In the genomic region with DNA sequence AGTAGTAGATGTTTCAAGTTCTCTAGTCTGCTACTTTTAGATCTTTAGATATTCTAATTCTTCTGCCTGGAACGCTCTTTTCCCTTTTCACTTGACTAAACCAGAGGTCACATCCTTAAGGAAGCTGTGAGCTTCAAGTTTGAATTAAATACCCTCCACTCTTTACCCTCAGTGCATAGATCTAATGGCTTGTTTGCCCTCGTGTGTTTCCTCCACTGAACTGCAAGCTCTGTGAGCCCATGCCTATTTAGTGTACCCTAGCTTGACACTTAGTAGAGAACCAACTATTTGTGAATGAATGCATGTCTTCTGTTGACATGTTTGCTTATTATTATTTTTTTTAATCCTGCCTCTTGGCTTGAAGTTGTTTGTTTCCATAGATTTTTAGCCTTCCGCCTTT, we compare ENCODE assay signal across 10 cellular contexts.
A peak's percentile ranks its signal among the peaks of the same experiment; 100 is the strongest.
DNase-seq lines count a peak whose midpoint lies in the region; ATAC-seq, FAIRE-seq and TF ChIP-seq lines count a peak whose summit lies in the region.
"Had no signal": no experiment of that assay in that cellular context is flagged by ENCODE, and none has a peak within 500 bp of the region (broad histone marks: within the 10 kb centered on the region; RNA-seq: fewer than 3 reads in every experiment).

No MANE protein-coding gene starts in this region.

- no peak for TF ChIP-seq RAD21 in HepG2 (CRISPR knock-in tag; IDR thresholded peaks at IDR 0.05)

- no peaks in the 10 kb centered on the region for H3K79me2 ChIP-seq in HepG2 (ENCODE audit: insufficient read depth, low read length)

- no peaks in the 10 kb centered on the region for H3K27me3 ChIP-seq in HepG2 (ENCODE audit: control insufficient read depth in 1 of 2, insufficient read depth in 2 of 2, low read length in 2 of 2)

- intact Hi-C loops in HepG2 (cut with micrococcal nuclease; ENCODE audit: unreplicated experiment) = loop anchor here (5.0 to 10.0 kb wide), 2 partner anchors 134 to 178 kb away; a partner anchor contains a TSS

- BruUV-seq in HepG2 (replicated peaks; lab: Mats Ljungman, UMichigan) = no TSS peak

- H3K4me1 ChIP-seq in HepG2 (ENCODE audit: insufficient read depth, low read length) = no peaks in the 10 kb centered on the region

- POLR2A ChIA-PET in GM10248 (lab: Yijun Ruan, JAX) = interaction anchor here (0.6 kb wide), 1 partner anchor 17 kb away, joined by 4 read pairs; no protein-coding TSS in a partner anchor
- POLR2A ChIA-PET in HepG2 (lab: Yijun Ruan, JAX) = no interaction called here

- H3K4me3 ChIP-seq in HepG2 (replicated peaks in 1 of 3; ENCODE audit: insufficient read depth in 1 of 3, low read depth in 2 of 3, low read length in 3 of 3) = no peak overlapping the region
- H3K4me3 ChIP-seq: lung had no signal

- ATAC-seq in HG02852 (IDR thresholded peaks at IDR 0.05; ENCODE audit: unreplicated experiment) = peak; percentile 58
- peak; percentile 84 for ATAC-seq in HepG2
- no peak for ATAC-seq in HG03457 (IDR thresholded peaks at IDR 0.05; ENCODE audit: unreplicated experiment)

- H2AFZ ChIP-seq in HepG2 (ENCODE audit: low read length) = no peak overlapping the region

- H3K9ac ChIP-seq in HepG2 (ENCODE audit: insufficient read depth, low read depth, low read length) = no peak overlapping the region

- no peak overlapping the region for H3K4me2 ChIP-seq in HepG2 (ENCODE audit: low read depth, low read length)

- no peaks in the 10 kb centered on the region for H3K9me3 ChIP-seq in HepG2 (ENCODE audit: low read length)

- FAIRE-seq in HepG2 (lab: Jason Lieb, UNC) = no peak

- H3K27ac ChIP-seq in VCaP (no peak overlapping the region), HepG2 (ENCODE audit: extremely low read length, insufficient read depth, low read length) (no peak overlapping the region)

- TF ChIP-seq POLR2A in HepG2 (IDR thresholded peaks at IDR 0.05; ENCODE audit: insufficient read depth in 1 of 2, low read depth in 2 of 2, low read length in 2 of 2) = no peak

- WGBS in HepG2 (ENCODE audit: low lambda C conversion rate) = 83% methylated on average over 3 of the region's 3 CpGs

- in situ Hi-C loops in HepG2 (cut with HindIII; ENCODE audit: extremely low pct_ligation_motif_present, low pct_unique_long_range_greater_than_20kb) = loop anchor here (25.0 kb wide), 1 partner anchor 503 kb away; no protein-coding TSS in a partner anchor

- TF ChIP-seq CTCF in GM10248 (IDR thresholded peaks at IDR 0.05; ENCODE audit: control extremely low read depth, extremely low read depth, low read depth, missing control alignments) (peak; percentile 14), VCaP (conservative IDR thresholded peaks at IDR 0.05) (peak; percentile 65), HepG2 (CRISPR knock-in tag; IDR thresholded peaks at IDR 0.05) (peak; percentile 33; the same call in 1 of the 2 replicates)

- H4K20me1 ChIP-seq in HepG2 (ENCODE audit: insufficient read depth, low read length) = no peaks in the 10 kb centered on the region

- DNase-seq in GM10248 (ENCODE audit: extremely low spot score) (no peak), HepG2 (ENCODE audit: low spot score) (no peak), GOT3 (lab: John Stamatoyannopoulos, UW) (no peak), NCI-H510A treated with DMSO at 0.1 percent for 48 hours (lab: John Stamatoyannopoulos, UW) (no peak)
- DNase-seq in activated CD4-positive, alpha-beta T cell treated with anti-CD3 and anti-CD28 coated beads for 48 hours = no peak
- DNase-seq: NK-92 treated with Interleukin-12 subunit alpha and Interleukin-12 subunit beta, amount 100 ng/mL, for 24 hours had no signal

- TF ChIP-seq EP300 in HepG2 (IDR thresholded peaks at IDR 0.05; ENCODE audit: low read depth in 2 of 2, low read length in 2 of 2) (no peak), HepG2 (CRISPR knock-in tag; IDR thresholded peaks at IDR 0.05; ENCODE audit: borderline replicate concordance) (no peak)

- H3K36me3 ChIP-seq in HepG2 (replicated peaks in 1 of 2; ENCODE audit: control insufficient read depth in 1 of 2, insufficient read depth in 2 of 2, low read length in 2 of 2) = peaks cover 5 to 35% of the 10 kb centered on the region in 2 experiments; a peak in 4 of 5 replicates

- CTCF ChIA-PET in GM10248 (lab: Yijun Ruan, JAX) (interaction anchor here (0.8 to 2.9 kb wide), 4 partner anchors 13 to 447 kb away, joined by 3 to 20 read pairs (median 4); no protein-coding TSS in a partner anchor), HepG2 (lab: Yijun Ruan, JAX; ENCODE audit: low intra/inter-chr PET ratio, low total read pairs) (interaction anchor here (0.8 kb wide), 1 partner anchor 176 kb away, joined by 3 read pairs; no protein-coding TSS in a partner anchor)

TF ChIP-seq in HepG2, 621 proteins besides CTCF, POLR2A, EP300 and RAD21:
- TF ChIP-seq STAG1 (CRISPR knock-in tag; IDR thresholded peaks at IDR 0.05) = peak; percentile 31
- TF ChIP-seq XRCC5 (optimal IDR thresholded peaks at IDR 0.05; ENCODE audit: low read length) = no peak
- TF ChIP-seq HOXA5 (CRISPR knock-in tag; IDR thresholded peaks at IDR 0.05) = no peak

Comparison
In these comparisons a context has a peak if more than half of its experiments do, and no peak if none do; other contexts are left out.
1. CTCF ChIP-seq: peak in every context shown above with its lines; median percentile 65 in VCaP; 33 in HepG2; 14 in GM10248.